ENCODE assay signal across 34 cellular contexts in genomic region chr6:106778943-106779342, GRCh38.
"Had no signal": no experiment of that assay in that cellular context is flagged by ENCODE, and none has a peak within 500 bp of the region (broad histone marks: within the 10 kb centered on the region; RNA-seq: fewer than 3 reads in every experiment).

No MANE protein-coding gene starts in this region.

- H3K9me3 ChIP-seq: MG63 had no signal

- H3K27me3 ChIP-seq: MG63 had no signal

- H3K27ac ChIP-seq: KMS-11 had no signal

- H3K9ac ChIP-seq: KMS-11 had no signal

- DNase-seq: Karpas-422, Kasumi-1, MG63, MM.1S, MV-4-11, NCI-H1048, NCI-H1092, NCI-H1092 treated with DMSO at 0.1 percent for 48 hours, NCI-H1105, NCI-H1105 treated with DMSO at 0.1 percent for 48 hours, NCI-H1417, NCI-H1417 treated with DMSO at 0.1 percent for 48 hours, NCI-H1436, NCI-H1436 treated with DMSO at 0.1 percent for 48 hours, NCI-H146, NCI-H1694, NCI-H1694 treated with DMSO at 0.1 percent for 48 hours, NCI-H187, NCI-H187 treated with DMSO at 0.1 percent for 48 hours, NCI-H1930, NCI-H2029, NCI-H2029 treated with DMSO at 0.1 percent for 48 hours, NCI-H2081, NCI-H2081 treated with DMSO at 0.1 percent for 48 hours, NCI-H2107, NCI-H2171, NCI-H2171 treated with DMSO at 0.1 percent for 48 hours, NCI-H2227 treated with DMSO at 0.1 percent for 48 hours, NCI-H226, NCI-H345, NCI-H446, NCI-H446 treated with DMSO at 0.1 percent for 48 hours, NCI-H510A had no signal

- H3K4me2 ChIP-seq: KMS-11 had no signal

- H3K4me3 ChIP-seq: MG63 had no signal

- H3K36me3 ChIP-seq: MG63 had no signal
